ENCODE assay signal across 16 cellular contexts in genomic region chrX:1599791-1600405, GRCh38. TPM values are rescaled to one million over a fixed set of nuclear protein-coding genes. Genes with fewer than 3 reads are reported as not detected.
"Had no signal": no experiment of that assay in that cellular context is flagged by ENCODE, and none has a peak within 500 bp of the region (broad histone marks: within the 10 kb centered on the region; RNA-seq: fewer than 3 reads in every experiment).

No MANE protein-coding gene starts in this region.

- H3K36me3 ChIP-seq: ovary had no signal

- H3K4me1 Mint-ChIP-seq: neural crest cell had no signal

- ATAC-seq: foreskin keratinocyte had no signal

- H3K4me3 Mint-ChIP-seq: activated T-helper 1 cell treated with anti-CD3 and anti-CD28 coated beads, Interleukin-12 subunit alpha, Interleukin-12 subunit beta, Interleukin-2, Interleukin-4 antibody, amounts not matched to agents 30 ng/mL and 10 ng/mL and 1 ng/mL, durations not matched to agents 14 hours and 24 hours and 36 hours; neural crest cell had no signal

- H3K4me3 ChIP-seq: ovary, sigmoid colon, stomach, testis had no signal

- H3K4me1 ChIP-seq: foreskin keratinocyte had no signal

- H3K9me3 Mint-ChIP-seq: activated T-helper 1 cell treated with anti-CD3 and anti-CD28 coated beads, Interleukin-12 subunit alpha, Interleukin-12 subunit beta, Interleukin-2, Interleukin-4 antibody, amounts not matched to agents 30 ng/mL and 10 ng/mL and 1 ng/mL, durations not matched to agents 14 hours and 24 hours and 36 hours; neural crest cell had no signal

- H3K9me3 ChIP-seq: ovary, sigmoid colon, testis had no signal

- H3K27ac ChIP-seq: foreskin keratinocyte, ovary, sigmoid colon, stomach, testis had no signal

- H3K27me3 ChIP-seq: foreskin keratinocyte, ovary, sigmoid colon, stomach, testis had no signal

- H3K27ac Mint-ChIP-seq: activated T-helper 1 cell treated with anti-CD3 and anti-CD28 coated beads, Interleukin-12 subunit alpha, Interleukin-12 subunit beta, Interleukin-2, Interleukin-4 antibody, amounts not matched to agents 30 ng/mL and 10 ng/mL and 1 ng/mL, durations not matched to agents 14 hours and 24 hours and 36 hours had no signal

- DNase-seq: activated CD4-positive, alpha-beta T cell treated with anti-CD3 and anti-CD28 coated beads for 1 hour; activated CD4-positive, alpha-beta T cell treated with anti-CD3 and anti-CD28 coated beads, Interleukin-2, amount 50 U/mL, for 4 hours; activated naive CD4-positive, alpha-beta T cell treated with Interleukin-2 at 50 U/mL for 16 hours; anterior cingulate cortex; effector CD8-positive, alpha-beta T cell; foreskin keratinocyte; glutamatergic neuron; hypothalamus; sigmoid colon; stimulated activated CD4-positive, alpha-beta T cell treated with anti-CD3 and anti-CD28 coated beads, Interleukin-1b, Interleukin-23, amount 100 ng/mL, for 48 hours; stomach; testis had no signal

RNA-seq across cellular contexts. Expression of gene ASMT, which starts 15.0 kb away (rescaled TPM):
- total RNA-seq: activated T-helper 1 cell treated with anti-CD3 and anti-CD28 coated beads, Interleukin-12 subunit alpha, Interleukin-12 subunit beta, Interleukin-2, Interleukin-4 antibody, amounts not matched to agents 30 ng/mL and 10 ng/mL and 1 ng/mL, durations not matched to agents 14 hours and 24 hours and 36 hours; foreskin keratinocyte; lung microvascular endothelial cell; sigmoid colon; stomach had no signal
- polyA plus RNA-seq: foreskin keratinocyte had no signal
